19 cellular contexts compared by ENCODE assay signal in the genomic region with DNA sequence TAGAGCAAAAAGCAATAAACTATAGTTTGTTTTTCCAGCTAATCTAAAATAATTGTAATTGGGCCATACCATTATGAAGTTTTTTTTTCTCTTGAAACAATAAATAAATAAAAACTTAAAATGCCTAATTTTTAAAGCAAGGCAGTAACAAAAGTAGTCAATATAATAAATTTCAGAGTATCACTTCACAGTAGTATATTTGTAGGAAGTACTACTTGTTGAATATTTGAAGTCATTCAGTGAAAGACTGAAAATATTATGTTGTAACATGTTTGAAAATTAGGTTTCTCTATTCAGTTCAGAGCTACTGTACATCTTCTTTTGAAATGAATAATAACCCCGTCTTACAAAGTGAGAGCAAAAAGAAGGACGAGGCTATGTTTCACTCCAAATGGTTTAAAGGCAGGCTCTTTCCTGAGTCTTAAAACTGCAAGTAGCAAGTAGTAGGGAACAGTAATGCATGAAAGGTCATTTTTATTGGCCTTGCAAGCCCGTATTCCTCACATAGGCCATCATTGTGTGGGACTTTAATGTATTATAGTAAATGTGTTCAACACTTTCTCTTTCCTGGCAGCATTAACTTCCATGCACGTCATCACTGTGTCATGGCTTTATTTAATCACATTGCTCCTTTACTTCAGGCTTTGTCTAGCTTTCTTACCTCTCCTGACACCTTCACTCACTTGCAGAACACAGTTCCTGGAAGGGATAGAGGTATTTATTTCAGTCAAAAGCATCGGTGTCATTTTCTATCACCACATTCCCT.
"Had no signal": no experiment of that assay in that cellular context is flagged by ENCODE, and none has a peak within 500 bp of the region (broad histone marks: within the 10 kb centered on the region; RNA-seq: fewer than 3 reads in every experiment).

No MANE protein-coding gene starts in this region.

- H3K36me3 ChIP-seq: left lung, suprapubic skin, transverse colon, vagina had no signal

- H3K4me1 Mint-ChIP-seq: activated CD4-positive, alpha-beta T cell treated with anti-CD3 and anti-CD28 coated beads, Interleukin-2, amount 10 ng/mL, durations not matched to agents 7 days and 5 days had no signal

- H3K4me3 ChIP-seq: left lung, mucosa of descending colon, psoas muscle, suprapubic skin, transverse colon, vagina had no signal

- DNase-seq: activated CD4-positive, alpha-beta T cell treated with anti-CD3 and anti-CD28 coated beads, Interleukin-2, amount 10 ng/mL, durations not matched to agents 7 days and 5 days; activated CD8-positive, alpha-beta T cell treated with anti-CD3 and anti-CD28 coated beads, Interleukin-2, amount 10 ng/mL, durations not matched to agents 7 days and 5 days; activated naive CD4-positive, alpha-beta T cell treated with anti-CD3 and anti-CD28 coated beads for 36 hours; activated T-cell treated with anti-CD3 and anti-CD28 coated beads, Interleukin-2, amount 50 U/mL, for 24 hours; anterior cingulate cortex; dermis blood vessel endothelial cell; effector memory CD8-positive, alpha-beta T cell; left lung; mammary epithelial cell; mucosa of descending colon; naive thymus-derived CD4-positive, alpha-beta T cell; psoas muscle; right cardiac atrium; T-helper 1 cell; T-helper 9 cell; transverse colon had no signal

- H3K9me3 Mint-ChIP-seq: activated CD4-positive, alpha-beta T cell treated with anti-CD3 and anti-CD28 coated beads, Interleukin-2, amount 10 ng/mL, durations not matched to agents 7 days and 5 days; activated naive CD4-positive, alpha-beta T cell treated with anti-CD3 and anti-CD28 coated beads for 36 hours; effector memory CD8-positive, alpha-beta T cell had no signal

- H3K27ac ChIP-seq: left lung, psoas muscle, suprapubic skin, transverse colon, vagina had no signal

- H3K4me3 Mint-ChIP-seq: activated CD4-positive, alpha-beta T cell treated with anti-CD3 and anti-CD28 coated beads, Interleukin-2, amount 10 ng/mL, durations not matched to agents 7 days and 5 days; activated CD8-positive, alpha-beta T cell treated with anti-CD3 and anti-CD28 coated beads, Interleukin-2, amount 10 ng/mL, durations not matched to agents 7 days and 5 days; activated naive CD4-positive, alpha-beta T cell treated with anti-CD3 and anti-CD28 coated beads for 36 hours; activated T-cell treated with anti-CD3 and anti-CD28 coated beads, Interleukin-2, amount 50 U/mL, for 24 hours; effector memory CD8-positive, alpha-beta T cell; naive thymus-derived CD4-positive, alpha-beta T cell; stimulated activated naive CD8-positive, alpha-beta T cell treated with anti-CD3 and anti-CD28 coated beads, Interleukin-15, Interleukin-2, amounts not matched to agents 100 ng/mL and 50 ng/mL, for 24 hours had no signal

- H3K27me3 Mint-ChIP-seq: activated CD4-positive, alpha-beta T cell treated with anti-CD3 and anti-CD28 coated beads, Interleukin-2, amount 10 ng/mL, durations not matched to agents 7 days and 5 days; activated T-cell treated with anti-CD3 and anti-CD28 coated beads, Interleukin-2, amount 50 U/mL, for 24 hours; effector memory CD8-positive, alpha-beta T cell; naive thymus-derived CD4-positive, alpha-beta T cell; stimulated activated naive CD8-positive, alpha-beta T cell treated with anti-CD3 and anti-CD28 coated beads, Interleukin-15, Interleukin-2, amounts not matched to agents 100 ng/mL and 50 ng/mL, for 24 hours had no signal

- H3K27me3 ChIP-seq: left lung, suprapubic skin, transverse colon, vagina had no signal

- H3K9me3 ChIP-seq: left lung, mucosa of descending colon, psoas muscle, suprapubic skin, transverse colon, vagina had no signal

- H3K27ac Mint-ChIP-seq: activated CD4-positive, alpha-beta T cell treated with anti-CD3 and anti-CD28 coated beads, Interleukin-2, amount 10 ng/mL, durations not matched to agents 7 days and 5 days; activated CD8-positive, alpha-beta T cell treated with anti-CD3 and anti-CD28 coated beads, Interleukin-2, amount 10 ng/mL, durations not matched to agents 7 days and 5 days; activated naive CD4-positive, alpha-beta T cell treated with anti-CD3 and anti-CD28 coated beads for 36 hours; activated T-cell treated with anti-CD3 and anti-CD28 coated beads, Interleukin-2, amount 50 U/mL, for 24 hours; effector memory CD8-positive, alpha-beta T cell; naive thymus-derived CD4-positive, alpha-beta T cell; stimulated activated naive CD8-positive, alpha-beta T cell treated with anti-CD3 and anti-CD28 coated beads, Interleukin-15, Interleukin-2, amounts not matched to agents 100 ng/mL and 50 ng/mL, for 24 hours had no signal

- H3K4me1 ChIP-seq: psoas muscle had no signal
